ENCODE assay signal across 1 cellular context in genomic region chr7:93117852-93118530, GRCh38.
TF ChIP-seq lines count a peak whose summit lies in the region.

TSS of gene SAMD9 (minus strand) at chr7:93117979. CDS start at chr7:93106097, 11,882 bp downstream.

TF ChIP-seq in GM12878, 131 proteins besides CTCF, POLR2A, EP300 and RAD21 (continued from another document):
- TF ChIP-seq HSF1 (IDR thresholded peaks at IDR 0.05; ENCODE audit: low read depth, low read length) (no peak), ELK1 (IDR thresholded peaks at IDR 0.05; ENCODE audit: low read depth, low read length) (no peak), NBN (IDR thresholded peaks at IDR 0.05) (0 out of 2 replicates have a peak, but pooled peaks have one; percentile 25), MTA3 (IDR thresholded peaks at IDR 0.05; ENCODE audit: borderline replicate concordance, low read length) (no peak), RAD51 (IDR thresholded peaks at IDR 0.05) (no peak), BCL3 (IDR thresholded peaks at IDR 0.05; ENCODE audit: borderline replicate concordance, insufficient read depth, low read depth, low read length, poor library complexity, severe bottlenecking) (no peak), MYC (IDR thresholded peaks at IDR 0.05; ENCODE audit: insufficient read depth, insufficient read length, insufficient replicate concordance, low read length, severe bottlenecking) (no peak), JUND (IDR thresholded peaks at IDR 0.05; ENCODE audit: low read depth, low read length) (no peak), LARP7 (IDR thresholded peaks at IDR 0.05) (no peak), ATF3 (IDR thresholded peaks at IDR 0.05; ENCODE audit: borderline replicate concordance, extremely low read depth, low read depth, low read length) (no peak), MYB (IDR thresholded peaks at IDR 0.05; ENCODE audit: borderline replicate concordance, low read depth, low read length) (no peak), RCOR1 (conservative IDR thresholded peaks at IDR 0.05; ENCODE audit: low read depth, low read length) (no peak), MEF2B (IDR thresholded peaks at IDR 0.05; ENCODE audit: partially characterized antibody, poor library complexity, severe bottlenecking) (peak; percentile 91), MXI1 (IDR thresholded peaks at IDR 0.05; ENCODE audit: low read depth, low read length) (no peak), ZSCAN29 (IDR thresholded peaks at IDR 0.05) (no peak), JUNB (IDR thresholded peaks at IDR 0.05) (0 out of 2 replicates have a peak, but pooled peaks have one; percentile 34), SRF (IDR thresholded peaks at IDR 0.05; ENCODE audit: low read depth in 2 of 2, low read length in 2 of 2) (no peak), E2F8 (IDR thresholded peaks at IDR 0.05; ENCODE audit: low read depth, partially characterized antibody) (no peak), BCL11A (IDR thresholded peaks at IDR 0.05; ENCODE audit: low read depth, low read length) (no peak), SMC3 (IDR thresholded peaks at IDR 0.05; ENCODE audit: borderline replicate concordance, low read length) (no peak), SREBF1 (IDR thresholded peaks at IDR 0.05; ENCODE audit: low read length) (no peak), RFX5 (IDR thresholded peaks at IDR 0.05; ENCODE audit: low read depth, low read length) (no peak), ZNF687 (IDR thresholded peaks at IDR 0.05) (no peak), USF2 (IDR thresholded peaks at IDR 0.05; ENCODE audit: borderline replicate concordance, low read depth, low read length) (no peak), KAT2A (conservative IDR thresholded peaks at IDR 0.05; ENCODE audit: control insufficient read depth, low read depth, low read length) (no peak), FOXK2 (IDR thresholded peaks at IDR 0.05) (no peak), E4F1 (IDR thresholded peaks at IDR 0.05; ENCODE audit: borderline replicate concordance, partially characterized antibody) (no peak), NFYA (IDR thresholded peaks at IDR 0.05; ENCODE audit: borderline replicate concordance, low read depth, low read length) (no peak), ZNF24 (IDR thresholded peaks at IDR 0.05) (no peak), ZNF622 (IDR thresholded peaks at IDR 0.05) (no peak)
